Comparison of ENCODE assay signal across 29 cellular contexts in the genomic region with DNA sequence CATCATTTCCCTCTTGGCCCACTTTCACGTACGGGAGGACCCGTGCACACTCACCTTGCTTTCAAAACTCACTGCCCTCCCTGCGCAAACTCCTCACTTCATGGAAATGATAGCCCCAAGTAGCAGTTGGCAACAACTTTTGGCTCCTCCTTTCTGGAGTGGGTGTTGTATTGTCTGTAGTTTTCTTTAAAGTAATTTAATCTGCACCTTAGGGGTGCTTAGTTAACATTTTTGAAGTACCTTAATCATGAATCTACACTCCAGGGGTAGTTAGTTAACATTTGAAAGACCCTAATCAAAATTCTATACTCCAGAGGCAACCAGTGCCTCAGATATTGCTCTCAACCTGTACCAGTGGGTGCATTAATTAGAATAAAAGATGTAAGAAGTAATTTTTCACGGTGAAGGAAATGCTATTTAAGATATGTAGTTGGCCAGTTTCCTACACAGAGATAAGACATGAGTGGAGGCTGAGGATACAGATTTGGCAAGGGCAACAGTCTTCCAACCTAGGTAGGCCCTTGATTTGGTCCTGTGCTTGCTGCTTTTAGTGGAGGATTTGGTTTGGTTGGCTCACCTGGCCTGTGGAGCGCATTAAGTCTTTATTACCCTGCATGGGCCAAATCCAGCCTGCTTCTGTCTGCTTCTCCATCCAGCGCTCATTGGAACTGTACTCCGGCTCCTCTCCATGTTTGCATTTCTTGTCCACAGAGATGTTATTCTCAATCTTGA.
"Had no signal": no experiment of that assay in that cellular context is flagged by ENCODE, and none has a peak within 500 bp of the region (broad histone marks: within the 10 kb centered on the region; RNA-seq: fewer than 3 reads in every experiment).

No MANE protein-coding gene starts in this region.

- H3K36me3 ChIP-seq: cardiac muscle cell, gastroesophageal sphincter, left lung, neutrophil, ovary, right atrium auricular region, thyroid gland had no signal

- H3K4me3 ChIP-seq: cardiac muscle cell, esophagus squamous epithelium, gastroesophageal sphincter, left lung, ovary, psoas muscle, right atrium auricular region, thyroid gland had no signal

- DNase-seq: activated CD4-positive, alpha-beta memory T cell treated with anti-CD3 and anti-CD28 coated beads for 36 hours; activated CD4-positive, alpha-beta T cell treated with anti-CD3 and anti-CD28 coated beads for 48 hours; activated CD4-positive, CD25-positive, alpha-beta regulatory T cell; activated effector memory CD4-positive, alpha-beta T cell treated with Interleukin-2 at 50 U/mL for 16 hours; activated naive CD4-positive, alpha-beta T cell treated with anti-CD3 and anti-CD28 coated beads, Interleukin-2, amount 50 U/mL, for 16 hours; activated naive CD8-positive, alpha-beta T cell treated with anti-CD3 and anti-CD28 coated beads, Interleukin-2, amount 50 U/mL, for 24 hours; activated T-cell treated with anti-CD3 and anti-CD28 coated beads, Interleukin-2, amount 50 U/mL, for 72 hours; cortex of kidney; endodermal cell; esophagus squamous epithelium; head of caudate nucleus; hypothalamus; immature natural killer cell; kidney glomerular epithelial cell; left lung; mammary epithelial cell; midbrain; natural killer cell; ovary; psoas muscle; stimulated activated CD4-positive, alpha-beta T cell treated with anti-CD3 and anti-CD28 coated beads, Interleukin-12 subunit alpha, Interleukin-12 subunit beta, amount 100 ng/mL, for 4 hours; stimulated activated CD4-positive, alpha-beta T cell treated with anti-CD3 and anti-CD28 coated beads, Interleukin-4, amount 100 ng/mL, for 4 hours; substantia nigra; T-helper 9 cell; thyroid gland had no signal

- H3K9me3 ChIP-seq: neutrophil, ovary, thyroid gland had no signal

- H3K4me1 ChIP-seq: esophagus squamous epithelium, left lung, thyroid gland had no signal

- H3K27ac ChIP-seq: cardiac muscle cell, esophagus squamous epithelium, gastroesophageal sphincter, left lung, neutrophil, ovary, psoas muscle, right atrium auricular region, thyroid gland had no signal

- H3K27me3 ChIP-seq: cardiac muscle cell, esophagus squamous epithelium, gastroesophageal sphincter, left lung, neutrophil, ovary, right atrium auricular region, thyroid gland had no signal
